1 cellular context compared by ENCODE assay signal in the genomic region with DNA sequence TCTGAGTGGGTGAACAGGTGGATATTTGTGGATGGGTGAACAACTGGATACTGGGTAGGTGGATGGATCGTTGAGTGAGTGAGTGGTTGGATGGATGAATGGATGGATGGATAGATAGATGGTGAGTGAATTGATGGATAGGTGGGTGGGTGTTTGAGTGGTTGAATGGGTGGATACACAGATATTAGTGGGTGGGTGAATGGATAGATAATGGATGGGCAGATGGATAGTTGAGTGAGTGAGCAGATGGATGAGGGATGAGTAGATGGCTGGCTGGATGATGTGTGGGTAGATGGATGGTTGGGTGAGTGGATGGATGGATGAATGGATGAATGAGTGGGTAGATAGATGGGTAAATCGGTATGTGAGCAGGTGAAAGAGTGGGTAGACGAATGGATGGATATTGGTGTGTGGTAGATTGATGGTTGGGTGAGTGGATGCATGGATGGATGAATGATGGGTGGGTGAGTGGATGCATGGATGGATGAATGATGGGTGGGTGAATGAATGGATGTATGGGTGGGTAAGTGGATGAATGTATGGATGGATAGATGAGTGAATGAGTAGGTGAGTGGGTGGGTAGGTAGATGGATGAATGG.
A peak's percentile ranks its signal among the peaks of the same experiment; 100 is the strongest.
TF ChIP-seq lines count a peak whose summit lies in the region.

No MANE protein-coding gene starts in this region.

TF ChIP-seq in HEK293, 187 proteins besides CTCF, POLR2A, EP300 and RAD21:
- TF ChIP-seq, protein P1, sequence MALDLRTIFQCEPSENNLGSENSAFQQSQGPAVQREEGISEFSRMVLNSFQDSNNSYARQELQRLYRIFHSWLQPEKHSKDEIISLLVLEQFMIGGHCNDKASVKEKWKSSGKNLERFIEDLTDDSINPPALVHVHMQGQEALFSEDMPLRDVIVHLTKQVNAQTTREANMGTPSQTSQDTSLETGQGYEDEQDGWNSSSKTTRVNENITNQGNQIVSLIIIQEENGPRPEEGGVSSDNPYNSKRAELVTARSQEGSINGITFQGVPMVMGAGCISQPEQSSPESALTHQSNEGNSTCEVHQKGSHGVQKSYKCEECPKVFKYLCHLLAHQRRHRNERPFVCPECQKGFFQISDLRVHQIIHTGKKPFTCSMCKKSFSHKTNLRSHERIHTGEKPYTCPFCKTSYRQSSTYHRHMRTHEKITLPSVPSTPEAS (tag by site-specific recombination; IDR thresholded peaks at IDR 0.05) = no peak
- no peak for TF ChIP-seq ZNF350 (tag by site-specific recombination; IDR thresholded peaks at IDR 0.05)
- TF ChIP-seq ZFHX2 (tag by site-specific recombination; conservative IDR thresholded peaks at IDR 0.05) = peak; percentile 59
- no peak for TF ChIP-seq ZNF837 (tag by site-specific recombination; IDR thresholded peaks at IDR 0.05)
- TF ChIP-seq ZBTB17 (tag by site-specific recombination; IDR thresholded peaks at IDR 0.05) = 0 out of 2 replicates have a peak, but pooled peaks have one; percentile 49
- TF ChIP-seq ZNF624 (tag by site-specific recombination; IDR thresholded peaks at IDR 0.05) = no peak
- TF ChIP-seq ZNF292 (tag by site-specific recombination; IDR thresholded peaks at IDR 0.05; ENCODE audit: borderline replicate concordance, low read depth) = 0 out of 2 replicates have a peak, but pooled peaks have one; percentile 2
- peak; percentile 96 for TF ChIP-seq EGR2 (tag by site-specific recombination; IDR thresholded peaks at IDR 0.05; ENCODE audit: low read depth)
- TF ChIP-seq ZNF366 (tag by site-specific recombination; conservative IDR thresholded peaks at IDR 0.05) = peak; percentile 82
- no peak for TF ChIP-seq PRDM10 (tag by site-specific recombination; IDR thresholded peaks at IDR 0.05)
